44 cellular contexts compared by ENCODE assay signal in genomic region chr14:94455928-94456327, GRCh38. TPM values are rescaled to one million over a fixed set of nuclear protein-coding genes. Genes with fewer than 3 reads are reported as not detected.
"Had no signal": no experiment of that assay in that cellular context is flagged by ENCODE, and none has a peak within 500 bp of the region (broad histone marks: within the 10 kb centered on the region; RNA-seq: fewer than 3 reads in every experiment).

No MANE protein-coding gene starts in this region.

- H3K36me3 ChIP-seq: adrenal gland, ascending aorta, brain microvascular endothelial cell, breast epithelium, cardiac muscle cell had no signal

- H3K27ac ChIP-seq: adrenal gland, ascending aorta, body of pancreas, brain microvascular endothelial cell, breast epithelium, cardiac muscle cell had no signal

- H3K9me3 Mint-ChIP-seq: activated naive CD4-positive, alpha-beta T cell treated with anti-CD3 and anti-CD28 coated beads for 36 hours; activated naive CD4-positive, alpha-beta T cell treated with anti-CD3 and anti-CD28 coated beads, Interleukin-2, amount 10 ng/mL, durations not matched to agents 7 days and 5 days; activated naive CD8-positive, alpha-beta T cell treated with anti-CD3 and anti-CD28 coated beads, Interleukin-2, amount 10 ng/mL, durations not matched to agents 7 days and 5 days; activated T-helper 1 cell treated with anti-CD3 and anti-CD28 coated beads, Interleukin-12 subunit alpha, Interleukin-12 subunit beta, Interleukin-2, Interleukin-4 antibody, amounts not matched to agents 30 ng/mL and 10 ng/mL and 1 ng/mL, durations not matched to agents 14 hours and 24 hours and 36 hours; activated T-helper 2 cell treated with anti-CD3 and anti-CD28 coated beads, Interferon-gamma antibody, Interleukin-2, Interleukin-4, amounts not matched to agents 10 μg/mL and 5 μg/mL and 100 μg/mL, durations not matched to agents 14 hours and 24 hours and 36 hours; central memory CD8-positive, alpha-beta T cell had no signal

- H3K4me3 ChIP-seq: adrenal gland, ascending aorta, body of pancreas, breast epithelium, cardiac muscle cell had no signal

- H3K36me3 Mint-ChIP-seq: activated naive CD4-positive, alpha-beta T cell treated with anti-CD3 and anti-CD28 coated beads, Interleukin-2, amount 10 ng/mL, durations not matched to agents 7 days and 5 days; activated naive CD4-positive, alpha-beta T cell treated with anti-CD3 and anti-CD28 coated beads, Interleukin-2, amount 50 U/mL, for 24 hours; activated naive CD8-positive, alpha-beta T cell; activated naive CD8-positive, alpha-beta T cell treated with anti-CD3 and anti-CD28 coated beads for 36 hours; activated naive CD8-positive, alpha-beta T cell treated with anti-CD3 and anti-CD28 coated beads, Interleukin-2, amount 10 ng/mL, durations not matched to agents 7 days and 5 days; brain had no signal

- ATAC-seq: activated naive CD4-positive, alpha-beta T cell treated with anti-CD3 and anti-CD28 coated beads, Interleukin-2, amount 50 U/mL, for 72 hours; activated naive CD8-positive, alpha-beta T cell treated with anti-CD3 and anti-CD28 coated beads, Interleukin-2, amount 50 U/mL, for 24 hours; activated T-cell treated with anti-CD3 and anti-CD28 coated beads, Interleukin-2, amount 50 U/mL, for 4 hours; activated T-cell treated with anti-CD3 and anti-CD28 coated beads, Interleukin-2, amount 50 U/mL, for 72 hours; activated T-helper 17 cell treated with anti-CD3 and anti-CD28 coated beads, Interleukin-2, amount 50 U/mL, for 72 hours; body of pancreas had no signal

- H3K4me3 Mint-ChIP-seq: activated naive CD4-positive, alpha-beta T cell treated with anti-CD3 and anti-CD28 coated beads for 36 hours; activated naive CD4-positive, alpha-beta T cell treated with anti-CD3 and anti-CD28 coated beads, Interleukin-2, amount 10 ng/mL, durations not matched to agents 7 days and 5 days; activated naive CD4-positive, alpha-beta T cell treated with anti-CD3 and anti-CD28 coated beads, Interleukin-2, amount 50 U/mL, for 24 hours; activated naive CD8-positive, alpha-beta T cell; activated naive CD8-positive, alpha-beta T cell treated with anti-CD3 and anti-CD28 coated beads for 36 hours; activated naive CD8-positive, alpha-beta T cell treated with anti-CD3 and anti-CD28 coated beads, Interleukin-2, amount 10 ng/mL, durations not matched to agents 7 days and 5 days; activated naive CD8-positive, alpha-beta T cell treated with anti-CD3 and anti-CD28 coated beads, Interleukin-2, amount 50 U/mL, for 24 hours; activated T-cell treated with anti-CD3 and anti-CD28 coated beads, Interleukin-2, amount 50 U/mL, for 24 hours; activated T-cell treated with anti-CD3 and anti-CD28 coated beads, Interleukin-2, amount 50 U/mL, for 4 hours; activated T-cell treated with anti-CD3 and anti-CD28 coated beads, Interleukin-2, amount 50 U/mL, for 72 hours; activated T-helper 1 cell treated with anti-CD3 and anti-CD28 coated beads, Interleukin-12 subunit alpha, Interleukin-12 subunit beta, Interleukin-2, Interleukin-4 antibody, amounts not matched to agents 30 ng/mL and 10 ng/mL and 1 ng/mL, durations not matched to agents 14 hours and 24 hours and 36 hours; activated T-helper 17 cell treated with anti-CD3 and anti-CD28 coated beads, Interleukin-2, amount 50 U/mL, for 72 hours; brain; central memory CD8-positive, alpha-beta T cell had no signal

- H3K4me1 ChIP-seq: adrenal gland, ascending aorta, body of pancreas, breast epithelium had no signal

- H3K27me3 ChIP-seq: adrenal gland, ascending aorta, body of pancreas, brain microvascular endothelial cell, breast epithelium had no signal

- H3K9me3 ChIP-seq: adrenal gland, ascending aorta, body of pancreas had no signal

- H3K27ac Mint-ChIP-seq: activated naive CD4-positive, alpha-beta T cell treated with anti-CD3 and anti-CD28 coated beads for 36 hours; activated naive CD4-positive, alpha-beta T cell treated with anti-CD3 and anti-CD28 coated beads, Interleukin-2, amount 10 ng/mL, durations not matched to agents 7 days and 5 days; activated naive CD4-positive, alpha-beta T cell treated with anti-CD3 and anti-CD28 coated beads, Interleukin-2, amount 50 U/mL, for 24 hours; activated naive CD4-positive, alpha-beta T cell treated with anti-CD3 and anti-CD28 coated beads, Interleukin-2, amount 50 U/mL, for 72 hours; activated naive CD8-positive, alpha-beta T cell; activated naive CD8-positive, alpha-beta T cell treated with anti-CD3 and anti-CD28 coated beads for 36 hours; activated naive CD8-positive, alpha-beta T cell treated with anti-CD3 and anti-CD28 coated beads, Interleukin-2, amount 10 ng/mL, durations not matched to agents 7 days and 5 days; activated naive CD8-positive, alpha-beta T cell treated with anti-CD3 and anti-CD28 coated beads, Interleukin-2, amount 50 U/mL, for 24 hours; activated T-cell treated with anti-CD3 and anti-CD28 coated beads, Interleukin-2, amount 50 U/mL, for 24 hours; activated T-cell treated with anti-CD3 and anti-CD28 coated beads, Interleukin-2, amount 50 U/mL, for 72 hours; activated T-helper 1 cell treated with anti-CD3 and anti-CD28 coated beads, Interleukin-12 subunit alpha, Interleukin-12 subunit beta, Interleukin-2, Interleukin-4 antibody, amounts not matched to agents 30 ng/mL and 10 ng/mL and 1 ng/mL, durations not matched to agents 14 hours and 24 hours and 36 hours; activated T-helper 17 cell treated with anti-CD3 and anti-CD28 coated beads, Interleukin-2, amount 50 U/mL, for 72 hours; activated T-helper 2 cell treated with anti-CD3 and anti-CD28 coated beads, Interferon-gamma antibody, Interleukin-2, Interleukin-4, amounts not matched to agents 10 μg/mL and 5 μg/mL and 100 μg/mL, durations not matched to agents 14 hours and 24 hours and 36 hours; brain had no signal

- FAIRE-seq: astrocyte, bronchial epithelial cell had no signal

- DNase-seq: activated effector memory CD4-positive, alpha-beta T cell treated with anti-CD3 and anti-CD28 coated beads, Interleukin-2, amount 50 U/mL, for 16 hours; activated effector memory CD4-positive, alpha-beta T cell treated with Interleukin-2 at 50 U/mL for 16 hours; activated gamma-delta T cell; activated gamma-delta T cell treated with Interleukin-2 at 50 U/mL for 16 hours; activated naive CD4-positive, alpha-beta T cell; activated naive CD4-positive, alpha-beta T cell treated with anti-CD3 and anti-CD28 coated beads for 36 hours; activated naive CD4-positive, alpha-beta T cell treated with anti-CD3 and anti-CD28 coated beads, Interleukin-2, amount 10 ng/mL, durations not matched to agents 7 days and 5 days; activated naive CD4-positive, alpha-beta T cell treated with anti-CD3 and anti-CD28 coated beads, Interleukin-2, amount 50 U/mL, for 16 hours; activated naive CD4-positive, alpha-beta T cell treated with Interleukin-2 at 50 U/mL for 16 hours; activated naive CD8-positive, alpha-beta T cell treated with anti-CD3 and anti-CD28 coated beads for 36 hours; activated naive CD8-positive, alpha-beta T cell treated with anti-CD3 and anti-CD28 coated beads, Interleukin-2, amount 10 ng/mL, durations not matched to agents 7 days and 5 days; activated naive CD8-positive, alpha-beta T cell treated with anti-CD3 and anti-CD28 coated beads, Interleukin-2, amount 50 U/mL, for 24 hours; activated T-cell treated with anti-CD3 and anti-CD28 coated beads, Interleukin-2, amount 50 U/mL, for 1 hour; activated T-cell treated with anti-CD3 and anti-CD28 coated beads, Interleukin-2, amount 50 U/mL, for 24 hours; activated T-cell treated with anti-CD3 and anti-CD28 coated beads, Interleukin-2, amount 50 U/mL, for 4 hours; activated T-cell treated with anti-CD3 and anti-CD28 coated beads, Interleukin-2, amount 50 U/mL, for 48 hours; activated T-cell treated with anti-CD3 and anti-CD28 coated beads, Interleukin-2, amount 50 U/mL, for 72 hours; adrenal gland; amniotic stem cell; amygdala; anterior cingulate cortex; aorta; body of pancreas; brain microvascular endothelial cell; caudate nucleus; central memory CD4-positive, alpha-beta T cell; cerebellar nuclear complex had no signal

- H3K4me1 Mint-ChIP-seq: activated naive CD4-positive, alpha-beta T cell treated with anti-CD3 and anti-CD28 coated beads, Interleukin-2, amount 10 ng/mL, durations not matched to agents 7 days and 5 days; activated naive CD4-positive, alpha-beta T cell treated with anti-CD3 and anti-CD28 coated beads, Interleukin-2, amount 50 U/mL, for 24 hours; activated naive CD8-positive, alpha-beta T cell treated with anti-CD3 and anti-CD28 coated beads for 36 hours; activated naive CD8-positive, alpha-beta T cell treated with anti-CD3 and anti-CD28 coated beads, Interleukin-2, amount 50 U/mL, for 24 hours; activated T-helper 17 cell treated with anti-CD3 and anti-CD28 coated beads, Interleukin-2, amount 50 U/mL, for 72 hours; central memory CD8-positive, alpha-beta T cell had no signal

RNA-seq across cellular contexts. Expression of gene SERPINA11, which starts 3.3 kb away (rescaled TPM):
- total RNA-seq: activated naive CD4-positive, alpha-beta T cell treated with anti-CD3 and anti-CD28 coated beads for 36 hours; activated naive CD4-positive, alpha-beta T cell treated with anti-CD3 and anti-CD28 coated beads, Interleukin-2, amount 50 U/mL, for 72 hours; activated naive CD8-positive, alpha-beta T cell treated with anti-CD3 and anti-CD28 coated beads for 36 hours; activated naive CD8-positive, alpha-beta T cell treated with anti-CD3 and anti-CD28 coated beads, Interleukin-2, amount 10 ng/mL, durations not matched to agents 7 days and 5 days; activated T-cell treated with anti-CD3 and anti-CD28 coated beads, Interleukin-2, amount 50 U/mL, for 4 hours; activated T-cell treated with anti-CD3 and anti-CD28 coated beads, Interleukin-2, amount 50 U/mL, for 72 hours; activated T-helper 1 cell treated with anti-CD3 and anti-CD28 coated beads, Interleukin-12 subunit alpha, Interleukin-12 subunit beta, Interleukin-2, Interleukin-4 antibody, amounts not matched to agents 30 ng/mL and 10 ng/mL and 1 ng/mL, durations not matched to agents 14 hours and 24 hours and 36 hours; activated T-helper 17 cell treated with anti-CD3 and anti-CD28 coated beads, Interleukin-2, amount 50 U/mL, for 72 hours; activated T-helper 2 cell treated with anti-CD3 and anti-CD28 coated beads, Interferon-gamma antibody, Interleukin-2, Interleukin-4, amounts not matched to agents 10 μg/mL and 5 μg/mL and 100 μg/mL, durations not matched to agents 14 hours and 24 hours and 36 hours; adrenal gland; aorta; ascending aorta; body of pancreas; bronchial epithelial cell; cardiac muscle cell; cardiac septum; cerebellum; chondrocyte had no signal
- polyA plus RNA-seq: adipose tissue, adrenal gland, aorta, cardiac muscle cell had no signal

RNA-seq across cellular contexts. Expression of gene SERPINA9, which starts 20.1 kb away (rescaled TPM):
- total RNA-seq: activated naive CD4-positive, alpha-beta T cell treated with anti-CD3 and anti-CD28 coated beads for 36 hours; activated naive CD4-positive, alpha-beta T cell treated with anti-CD3 and anti-CD28 coated beads, Interleukin-2, amount 50 U/mL, for 72 hours; activated naive CD8-positive, alpha-beta T cell treated with anti-CD3 and anti-CD28 coated beads for 36 hours; activated naive CD8-positive, alpha-beta T cell treated with anti-CD3 and anti-CD28 coated beads, Interleukin-2, amount 10 ng/mL, durations not matched to agents 7 days and 5 days; activated T-cell treated with anti-CD3 and anti-CD28 coated beads, Interleukin-2, amount 50 U/mL, for 4 hours; activated T-cell treated with anti-CD3 and anti-CD28 coated beads, Interleukin-2, amount 50 U/mL, for 72 hours; activated T-helper 1 cell treated with anti-CD3 and anti-CD28 coated beads, Interleukin-12 subunit alpha, Interleukin-12 subunit beta, Interleukin-2, Interleukin-4 antibody, amounts not matched to agents 30 ng/mL and 10 ng/mL and 1 ng/mL, durations not matched to agents 14 hours and 24 hours and 36 hours; activated T-helper 17 cell treated with anti-CD3 and anti-CD28 coated beads, Interleukin-2, amount 50 U/mL, for 72 hours; activated T-helper 2 cell treated with anti-CD3 and anti-CD28 coated beads, Interferon-gamma antibody, Interleukin-2, Interleukin-4, amounts not matched to agents 10 μg/mL and 5 μg/mL and 100 μg/mL, durations not matched to agents 14 hours and 24 hours and 36 hours; adrenal gland; aorta; ascending aorta; astrocyte; body of pancreas; breast epithelium; bronchial epithelial cell; cardiac muscle cell; cardiac septum; cerebellum; chondrocyte had no signal
- polyA plus RNA-seq: adipose tissue, adrenal gland, aorta, cardiac muscle cell had no signal

RNA-seq across cellular contexts. Expression of gene SERPINA12, which starts 53.3 kb away (rescaled TPM):
- total RNA-seq: activated naive CD4-positive, alpha-beta T cell treated with anti-CD3 and anti-CD28 coated beads for 36 hours; activated naive CD4-positive, alpha-beta T cell treated with anti-CD3 and anti-CD28 coated beads, Interleukin-2, amount 50 U/mL, for 72 hours; activated naive CD8-positive, alpha-beta T cell treated with anti-CD3 and anti-CD28 coated beads for 36 hours; activated naive CD8-positive, alpha-beta T cell treated with anti-CD3 and anti-CD28 coated beads, Interleukin-2, amount 10 ng/mL, durations not matched to agents 7 days and 5 days; activated T-cell treated with anti-CD3 and anti-CD28 coated beads, Interleukin-2, amount 50 U/mL, for 4 hours; activated T-cell treated with anti-CD3 and anti-CD28 coated beads, Interleukin-2, amount 50 U/mL, for 72 hours; activated T-helper 1 cell treated with anti-CD3 and anti-CD28 coated beads, Interleukin-12 subunit alpha, Interleukin-12 subunit beta, Interleukin-2, Interleukin-4 antibody, amounts not matched to agents 30 ng/mL and 10 ng/mL and 1 ng/mL, durations not matched to agents 14 hours and 24 hours and 36 hours; activated T-helper 17 cell treated with anti-CD3 and anti-CD28 coated beads, Interleukin-2, amount 50 U/mL, for 72 hours; activated T-helper 2 cell treated with anti-CD3 and anti-CD28 coated beads, Interferon-gamma antibody, Interleukin-2, Interleukin-4, amounts not matched to agents 10 μg/mL and 5 μg/mL and 100 μg/mL, durations not matched to agents 14 hours and 24 hours and 36 hours; adrenal gland; aorta; ascending aorta; astrocyte; body of pancreas; breast epithelium; bronchial epithelial cell; cardiac muscle cell; cardiac septum; cerebellum; chondrocyte had no signal
- polyA plus RNA-seq: adipose tissue, adrenal gland, aorta, cardiac muscle cell had no signal
